Comparison of ENCODE assay signal across 22 cellular contexts in the genomic region with DNA sequence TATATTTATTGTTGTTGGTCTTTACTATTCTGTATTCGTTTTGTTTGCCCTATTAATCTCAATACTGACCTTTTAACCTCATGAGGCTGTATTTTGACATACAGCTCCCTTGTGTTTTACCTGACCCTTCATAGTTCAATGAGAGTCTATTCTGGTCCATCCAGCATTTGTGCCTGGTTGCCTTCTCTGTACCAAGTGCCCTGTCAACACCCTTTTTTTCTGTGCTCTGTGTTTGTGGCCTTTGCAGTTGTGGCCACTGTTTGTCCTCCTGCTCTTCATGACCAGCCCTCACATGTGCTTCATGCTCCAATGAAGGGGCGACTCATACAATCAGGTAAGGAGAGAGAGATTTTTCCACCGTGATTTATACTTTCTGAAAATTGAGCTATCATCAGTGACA.
DNase-seq lines count a peak whose midpoint lies in the region; ATAC-seq, FAIRE-seq and TF ChIP-seq lines count a peak whose summit lies in the region.
"Had no signal": no experiment of that assay in that cellular context is flagged by ENCODE, and none has a peak within 500 bp of the region (broad histone marks: within the 10 kb centered on the region; RNA-seq: fewer than 3 reads in every experiment).

No MANE protein-coding gene starts in this region.

- SMC1A ChIA-PET in GM12878 (lab: Charles Lee; ENCODE audit: uncharacterized antibody, unreplicated experiment), result interaction anchor here (0.9 to 1.2 kb wide), 3 partner anchors 8 to 146 kb away, joined by 3 to 5 read pairs (median 4); no protein-coding TSS in a partner anchor

- H3K4me1 ChIP-seq in GM12878 (ENCODE audit: control insufficient read depth, insufficient read depth, low read length), result peaks cover 12% of the 10 kb centered on the region; the same call in 1 of the 2 replicates
- H3K4me1 ChIP-seq in SJCRH30, result no peaks in the 10 kb centered on the region
- H3K4me1 ChIP-seq: A549, Caco-2 had no signal

- TF ChIP-seq RAD21 in GM12878 (IDR thresholded peaks at IDR 0.05; ENCODE audit: insufficient read depth, low read depth, low read length), result no peak

- H3K4me3 ChIP-seq in GM06990 (replicated peaks; ENCODE audit: low read depth, low read length) (peak overlapping the region; percentile 61), GM12865 (ENCODE audit: low read depth, low read length) (peak overlapping the region; percentile 19), GM12878 (no peak overlapping the region), SJCRH30 (no peak overlapping the region)
- H3K4me3 ChIP-seq: A549; BLaER1 treated with 17β-estradiol and CSF1 and Interleukin-3, amounts not matched to agents 10 nM and 100 nM had no signal

- H3K27ac ChIP-seq in GM12878 (ENCODE audit: control insufficient read depth, insufficient read depth), result peak overlapping the region; percentile 30; the same call in 1 of the 2 replicates
- no peak overlapping the region for H3K27ac ChIP-seq in SJCRH30
- H3K27ac ChIP-seq: 22Rv1; A549; BLaER1 treated with 17β-estradiol and CSF1 and Interleukin-3, amounts not matched to agents 10 nM and 100 nM; C4-2B had no signal

- no peaks in the 10 kb centered on the region for H3K27me3 Mint-ChIP-seq in activated naive CD4-positive, alpha-beta T cell treated with anti-CD3 and anti-CD28 coated beads, Interleukin-2, amount 10 ng/mL, durations not matched to agents 7 days and 5 days
- peaks cover 0 to 7% (median 0%) of the 10 kb centered on the region in 5 donors for H3K27me3 Mint-ChIP-seq in naive thymus-derived CD8-positive, alpha-beta T cell
- H3K27me3 Mint-ChIP-seq: B cell; CD4-positive, alpha-beta T cell had no signal

- no peaks in the 10 kb centered on the region for H3K27me3 ChIP-seq in GM06990 (replicated peaks; ENCODE audit: control insufficient read depth, insufficient read depth, low read length)
- no peaks in the 10 kb centered on the region for H3K27me3 ChIP-seq in GM12878 (replicated peaks in 1 of 2; ENCODE audit: control insufficient read depth in 2 of 2, insufficient read depth in 2 of 2, low read length in 1 of 2)
- no peaks in the 10 kb centered on the region for H3K27me3 ChIP-seq in SJCRH30
- H3K27me3 ChIP-seq: BLaER1 treated with 17β-estradiol and CSF1 and Interleukin-3, amounts not matched to agents 10 nM and 100 nM had no signal

- no peaks in the 10 kb centered on the region for H3K4me1 Mint-ChIP-seq in activated naive CD4-positive, alpha-beta T cell treated with anti-CD3 and anti-CD28 coated beads, Interleukin-2, amount 10 ng/mL, durations not matched to agents 7 days and 5 days
- no peaks in the 10 kb centered on the region for H3K4me1 Mint-ChIP-seq in naive thymus-derived CD8-positive, alpha-beta T cell
- H3K4me1 Mint-ChIP-seq: B cell had no signal

- H3K9ac ChIP-seq in GM12878 (ENCODE audit: control insufficient read depth, insufficient read depth, low read length), result no peak overlapping the region
- H3K9ac ChIP-seq: BLaER1 treated with 17β-estradiol and CSF1 and Interleukin-3, amounts not matched to agents 10 nM and 100 nM had no signal

- ATAC-seq in GM12878, result peak; percentile 17
- ATAC-seq in naive thymus-derived CD8-positive, alpha-beta T cell, result no peak
- ATAC-seq: A549; CD8-positive, alpha-beta T cell had no signal

- H3K27ac Mint-ChIP-seq in activated naive CD4-positive, alpha-beta T cell treated with anti-CD3 and anti-CD28 coated beads, Interleukin-2, amount 10 ng/mL, durations not matched to agents 7 days and 5 days, result peak overlapping the region; percentile 42
- no peak overlapping the region for H3K27ac Mint-ChIP-seq in naive thymus-derived CD8-positive, alpha-beta T cell
- H3K27ac Mint-ChIP-seq: B cell; CD4-positive, alpha-beta T cell; CD8-positive, alpha-beta T cell had no signal

- no TSS peak for BruUV-seq in GM12878 (replicated peaks; lab: Mats Ljungman, UMichigan)

- FAIRE-seq in GM12878 (lab: Jason Lieb, UNC), result no peak
- FAIRE-seq: A549, D721Med, G401.6, GM12891 had no signal

- no peak for TF ChIP-seq EP300 in GM12878 (IDR thresholded peaks at IDR 0.05; ENCODE audit: borderline replicate concordance in 1 of 2, control insufficient read depth in 1 of 2, low read depth in 2 of 2, low read length in 2 of 2)

- no peak for TF ChIP-seq POLR2A in GM12878 (IDR thresholded peaks at IDR 0.05; ENCODE audit: low read depth, low read length)

- in situ Hi-C loops in GM12878 (cut with MboI), result no loop called here

- intact Hi-C loops in GM12878 (cut with micrococcal nuclease; ENCODE audit: unreplicated experiment), result loop anchor here (10.0 kb wide), 1 partner anchor 709 kb away; no protein-coding TSS in a partner anchor

- DNase-seq in activated naive CD4-positive, alpha-beta T cell treated with anti-CD3 and anti-CD28 coated beads, Interleukin-2, amount 10 ng/mL, durations not matched to agents 7 days and 5 days, result no peak
- no peak for DNase-seq in activated naive CD4-positive, alpha-beta T cell treated with anti-CD3 and anti-CD28 coated beads, Interleukin-2, amount 50 U/mL, for 16 hours
- DNase-seq in GM06990 (ENCODE audit: extremely low read depth, insufficient read length) (no peak), GM12865 (ENCODE audit: low read depth) (no peak), GM12878 (ENCODE audit: low read depth, low spot score) (no peak), SJCRH30 (no peak)
- no peak for DNase-seq in naive thymus-derived CD8-positive, alpha-beta T cell
- DNase-seq: AML-193; Caco-2; Calu3; CD4-positive, alpha-beta T cell; CD8-positive, alpha-beta T cell; DMS79 treated with DMSO at 0.1 percent for 48 hours; GF-D8 had no signal

- no peaks in the 10 kb centered on the region for H4K20me1 ChIP-seq in GM12878 (ENCODE audit: control insufficient read depth, insufficient read depth)
- H4K20me1 ChIP-seq: BLaER1 treated with 17β-estradiol and CSF1 and Interleukin-3, amounts not matched to agents 10 nM and 100 nM had no signal

- no peak overlapping the region for H3K4me3 Mint-ChIP-seq in activated naive CD4-positive, alpha-beta T cell treated with anti-CD3 and anti-CD28 coated beads, Interleukin-2, amount 10 ng/mL, durations not matched to agents 7 days and 5 days
- no peak overlapping the region for H3K4me3 Mint-ChIP-seq in naive thymus-derived CD8-positive, alpha-beta T cell
- H3K4me3 Mint-ChIP-seq: B cell; CD4-positive, alpha-beta T cell; CD8-positive, alpha-beta T cell had no signal

- TF ChIP-seq CTCF in GM06990 (IDR thresholded peaks at IDR 0.05; ENCODE audit: insufficient read depth, low read length, poor library complexity, severe bottlenecking), result no peak
- no peak for TF ChIP-seq CTCF in GM12865 (IDR thresholded peaks at IDR 0.05; ENCODE audit: insufficient read depth, low read depth, low read length, missing control alignments)
- no peak for TF ChIP-seq CTCF in GM12878 (IDR thresholded peaks at IDR 0.05 in 2 of 3, conservative IDR thresholded peaks at IDR 0.05 in 1 of 3; ENCODE audit: control insufficient read depth in 2 of 3, extremely low read depth in 1 of 3, insufficient read depth in 1 of 3, low read depth in 3 of 3, low read length in 3 of 3)

- no peak overlapping the region; the same call in 1 of the 2 replicates for H2AFZ ChIP-seq in GM12878 (ENCODE audit: control insufficient read depth, low read depth, low read length)

- RAD21 ChIA-PET in GM12878 (lab: Charles Lee; ENCODE audit: unreplicated experiment), result interaction anchor here (1.0 to 1.2 kb wide), 4 partner anchors 23 to 662 kb away, joined by 3 to 4 read pairs (median 3); no protein-coding TSS in a partner anchor

- H3K9me3 Mint-ChIP-seq in activated naive CD4-positive, alpha-beta T cell treated with anti-CD3 and anti-CD28 coated beads, Interleukin-2, amount 10 ng/mL, durations not matched to agents 7 days and 5 days, result peaks cover 1% of the 10 kb centered on the region
- peaks cover 2 to 23% (median 12%) of the 10 kb centered on the region in 9 donors for H3K9me3 Mint-ChIP-seq in naive thymus-derived CD8-positive, alpha-beta T cell

- no peaks in the 10 kb centered on the region for H3K36me3 Mint-ChIP-seq in activated naive CD4-positive, alpha-beta T cell treated with anti-CD3 and anti-CD28 coated beads, Interleukin-2, amount 10 ng/mL, durations not matched to agents 7 days and 5 days
- no peaks in the 10 kb centered on the region for H3K36me3 Mint-ChIP-seq in naive thymus-derived CD8-positive, alpha-beta T cell
- H3K36me3 Mint-ChIP-seq: CD8-positive, alpha-beta T cell had no signal

- H3K9me3 ChIP-seq in GM12878 (replicated peaks; ENCODE audit: control insufficient read depth, insufficient read depth, low read length) (peaks cover 2% of the 10 kb centered on the region; the same call in 2 of the 3 replicates), SJCRH30 (replicated peaks) (peaks cover 9% of the 10 kb centered on the region; the same call in 1 of the 2 replicates)
- H3K9me3 ChIP-seq: A549, Caco-2 had no signal

- no peak overlapping the region for H3K4me2 ChIP-seq in GM12878 (ENCODE audit: control insufficient read depth, insufficient read depth)
- H3K4me2 ChIP-seq: A549 had no signal

- CTCF ChIA-PET in activated naive CD4-positive, alpha-beta T cell treated with anti-CD3 and anti-CD28 coated beads, Interleukin-2, amount 10 ng/mL, durations not matched to agents 7 days and 5 days (lab: Charles Lee), result no interaction called here
- CTCF ChIA-PET in GM12878 (lab: Yijun Ruan, JAX), result interaction anchor here (1.4 kb wide), 1 partner anchor 9 kb away, joined by 4 read pairs; no protein-coding TSS in a partner anchor

- 0% methylated on average over 3 of the region's 3 CpGs for WGBS in GM12878 (ENCODE audit: insufficient coverage, insufficient replicate concordance, low lambda C conversion rate, missing lambda C conversion rate)

- no peaks in the 10 kb centered on the region for H3K79me2 ChIP-seq in GM12878 (ENCODE audit: control insufficient read depth, insufficient read depth, low read length)

- POLR2A ChIA-PET in GM12878 (lab: Charles Lee), result interaction anchor here (1.0 to 2.0 kb wide), 2 partner anchors 8 to 146 kb away, joined by 3 to 5 read pairs; no protein-coding TSS in a partner anchor
- POLR2A ChIA-PET in naive thymus-derived CD8-positive, alpha-beta T cell (lab: Charles Lee), result no interaction called here

- H3K36me3 ChIP-seq in GM06990 (ENCODE audit: control insufficient read depth, insufficient read depth, low read length), result no peaks in the 10 kb centered on the region
- H3K36me3 ChIP-seq in GM12878 (ENCODE audit: control insufficient read depth in 2 of 2, insufficient read depth in 2 of 2, low read length in 1 of 2), result no peaks in the 10 kb centered on the region
- no peaks in the 10 kb centered on the region for H3K36me3 ChIP-seq in SJCRH30
- H3K36me3 ChIP-seq: BLaER1 treated with 17β-estradiol and CSF1 and Interleukin-3, amounts not matched to agents 10 nM and 100 nM had no signal

TF ChIP-seq in GM12878, 131 proteins besides CTCF, POLR2A, EP300 and RAD21:
- TF ChIP-seq NR2F1 (conservative IDR thresholded peaks at IDR 0.05) (peak; percentile 48; the same call in 1 of the 2 replicates), RELA (IDR thresholded peaks at IDR 0.05; ENCODE audit: borderline replicate concordance, partially characterized antibody) (no peak)

Comparison
In these comparisons a context has a peak if more than half of its experiments do, and no peak if none do; other contexts are left out.
1. H3K4me3 ChIP-seq: peak in GM06990 (single experiment) and GM12865 (single experiment); none in GM12878 (single experiment) and SJCRH30 (single experiment).